ENCODE assay signal across 2 cellular contexts in genomic region chr17:82441686-82442487, GRCh38.
TF ChIP-seq lines count a peak whose summit lies in the region.

No MANE protein-coding gene starts in this region.

TF ChIP-seq in IMR-90, 13 proteins besides CTCF, POLR2A, EP300 and RAD21:
- no peak for TF ChIP-seq FOS (IDR thresholded peaks at IDR 0.05; ENCODE audit: low read depth, low read length)
- no peak for TF ChIP-seq MAFK (IDR thresholded peaks at IDR 0.05; ENCODE audit: low read depth, low read length)
- TF ChIP-seq, protein P1, sequence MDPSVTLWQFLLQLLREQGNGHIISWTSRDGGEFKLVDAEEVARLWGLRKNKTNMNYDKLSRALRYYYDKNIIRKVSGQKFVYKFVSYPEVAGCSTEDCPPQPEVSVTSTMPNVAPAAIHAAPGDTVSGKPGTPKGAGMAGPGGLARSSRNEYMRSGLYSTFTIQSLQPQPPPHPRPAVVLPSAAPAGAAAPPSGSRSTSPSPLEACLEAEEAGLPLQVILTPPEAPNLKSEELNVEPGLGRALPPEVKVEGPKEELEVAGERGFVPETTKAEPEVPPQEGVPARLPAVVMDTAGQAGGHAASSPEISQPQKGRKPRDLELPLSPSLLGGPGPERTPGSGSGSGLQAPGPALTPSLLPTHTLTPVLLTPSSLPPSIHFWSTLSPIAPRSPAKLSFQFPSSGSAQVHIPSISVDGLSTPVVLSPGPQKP (IDR thresholded peaks at IDR 0.05; ENCODE audit: borderline replicate concordance, low read depth, low read length) = no peak
- no peak for TF ChIP-seq RCOR1 (IDR thresholded peaks at IDR 0.05; ENCODE audit: insufficient replicate concordance, low read length)
- no peak for TF ChIP-seq SMC3 (IDR thresholded peaks at IDR 0.05; ENCODE audit: low read depth, low read length)
- TF ChIP-seq, protein P2, sequence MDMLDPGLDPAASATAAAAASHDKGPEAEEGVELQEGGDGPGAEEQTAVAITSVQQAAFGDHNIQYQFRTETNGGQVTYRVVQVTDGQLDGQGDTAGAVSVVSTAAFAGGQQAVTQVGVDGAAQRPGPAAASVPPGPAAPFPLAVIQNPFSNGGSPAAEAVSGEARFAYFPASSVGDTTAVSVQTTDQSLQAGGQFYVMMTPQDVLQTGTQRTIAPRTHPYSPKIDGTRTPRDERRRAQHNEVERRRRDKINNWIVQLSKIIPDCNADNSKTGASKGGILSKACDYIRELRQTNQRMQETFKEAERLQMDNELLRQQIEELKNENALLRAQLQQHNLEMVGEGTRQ (IDR thresholded peaks at IDR 0.05; ENCODE audit: low read depth, low read length) = no peak
- no peak for TF ChIP-seq MAZ (IDR thresholded peaks at IDR 0.05; ENCODE audit: borderline replicate concordance, low read depth, low read length)
- TF ChIP-seq BHLHE40 (IDR thresholded peaks at IDR 0.05; ENCODE audit: low read depth, low read length) = no peak
- no peak for TF ChIP-seq CHD1 (IDR thresholded peaks at IDR 0.05; ENCODE audit: low read depth, low read length)
- TF ChIP-seq NFE2L2 (IDR thresholded peaks at IDR 0.05; ENCODE audit: low read depth, low read length) = no peak
- TF ChIP-seq CEBPB (IDR thresholded peaks at IDR 0.05; ENCODE audit: low read depth, low read length) = no peak
- TF ChIP-seq MXI1 (IDR thresholded peaks at IDR 0.05; ENCODE audit: borderline replicate concordance, low read depth, low read length) = no peak
- TF ChIP-seq RFX5 (IDR thresholded peaks at IDR 0.05; ENCODE audit: low read depth, low read length) = no peak
TF ChIP-seq in IMR-90: peak in this region for 0.

TF ChIP-seq in SK-N-SH, 30 proteins besides CTCF, POLR2A, EP300 and RAD21:
- TF ChIP-seq RXRA (IDR thresholded peaks at IDR 0.05; ENCODE audit: borderline replicate concordance, low read depth) = no peak
- TF ChIP-seq, protein P2 (IDR thresholded peaks at IDR 0.05; ENCODE audit: borderline replicate concordance, low read depth, low read length) = no peak
- TF ChIP-seq FOXJ3 (CRISPR knock-in tag; IDR thresholded peaks at IDR 0.05) = no peak
- no peak for TF ChIP-seq FOXM1 (IDR thresholded peaks at IDR 0.05; ENCODE audit: low read depth)
- TF ChIP-seq EZH2phosphoT487 (IDR thresholded peaks at IDR 0.05; ENCODE audit: borderline replicate concordance, low read depth) = no peak
- no peak for TF ChIP-seq REST (IDR thresholded peaks at IDR 0.05; ENCODE audit: low read depth, low read length)
- no peak for TF ChIP-seq ELF1 (IDR thresholded peaks at IDR 0.05)
- no peak for TF ChIP-seq FOSL2 (IDR thresholded peaks at IDR 0.05; ENCODE audit: borderline replicate concordance, low read depth)
- no peak for TF ChIP-seq RCOR1 (IDR thresholded peaks at IDR 0.05; ENCODE audit: low read length)
- TF ChIP-seq, protein P3, sequence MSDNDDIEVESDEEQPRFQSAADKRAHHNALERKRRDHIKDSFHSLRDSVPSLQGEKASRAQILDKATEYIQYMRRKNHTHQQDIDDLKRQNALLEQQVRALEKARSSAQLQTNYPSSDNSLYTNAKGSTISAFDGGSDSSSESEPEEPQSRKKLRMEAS (IDR thresholded peaks at IDR 0.05; ENCODE audit: low read depth) = no peak
- TF ChIP-seq CHD2 (IDR thresholded peaks at IDR 0.05; ENCODE audit: low read length, partially characterized antibody) = no peak
- TF ChIP-seq, protein P4, sequence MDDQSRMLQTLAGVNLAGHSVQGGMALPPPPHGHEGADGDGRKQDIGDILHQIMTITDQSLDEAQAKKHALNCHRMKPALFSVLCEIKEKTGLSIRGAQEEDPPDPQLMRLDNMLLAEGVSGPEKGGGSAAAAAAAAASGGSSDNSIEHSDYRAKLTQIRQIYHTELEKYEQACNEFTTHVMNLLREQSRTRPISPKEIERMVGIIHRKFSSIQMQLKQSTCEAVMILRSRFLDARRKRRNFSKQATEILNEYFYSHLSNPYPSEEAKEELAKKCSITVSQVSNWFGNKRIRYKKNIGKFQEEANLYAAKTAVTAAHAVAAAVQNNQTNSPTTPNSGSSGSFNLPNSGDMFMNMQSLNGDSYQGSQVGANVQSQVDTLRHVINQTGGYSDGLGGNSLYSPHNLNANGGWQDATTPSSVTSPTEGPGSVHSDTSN (IDR thresholded peaks at IDR 0.05) = no peak; the same call in none of the 2 replicates
- TF ChIP-seq, protein P5, sequence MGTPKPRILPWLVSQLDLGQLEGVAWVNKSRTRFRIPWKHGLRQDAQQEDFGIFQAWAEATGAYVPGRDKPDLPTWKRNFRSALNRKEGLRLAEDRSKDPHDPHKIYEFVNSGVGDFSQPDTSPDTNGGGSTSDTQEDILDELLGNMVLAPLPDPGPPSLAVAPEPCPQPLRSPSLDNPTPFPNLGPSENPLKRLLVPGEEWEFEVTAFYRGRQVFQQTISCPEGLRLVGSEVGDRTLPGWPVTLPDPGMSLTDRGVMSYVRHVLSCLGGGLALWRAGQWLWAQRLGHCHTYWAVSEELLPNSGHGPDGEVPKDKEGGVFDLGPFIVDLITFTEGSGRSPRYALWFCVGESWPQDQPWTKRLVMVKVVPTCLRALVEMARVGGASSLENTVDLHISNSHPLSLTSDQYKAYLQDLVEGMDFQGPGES (IDR thresholded peaks at IDR 0.05; ENCODE audit: low read depth, low read length) = no peak
- no peak for TF ChIP-seq NRF1 (IDR thresholded peaks at IDR 0.05; ENCODE audit: low read depth, low read length)
- no peak for TF ChIP-seq MXI1 (IDR thresholded peaks at IDR 0.05; ENCODE audit: low read depth, low read length)
- TF ChIP-seq, protein P6, sequence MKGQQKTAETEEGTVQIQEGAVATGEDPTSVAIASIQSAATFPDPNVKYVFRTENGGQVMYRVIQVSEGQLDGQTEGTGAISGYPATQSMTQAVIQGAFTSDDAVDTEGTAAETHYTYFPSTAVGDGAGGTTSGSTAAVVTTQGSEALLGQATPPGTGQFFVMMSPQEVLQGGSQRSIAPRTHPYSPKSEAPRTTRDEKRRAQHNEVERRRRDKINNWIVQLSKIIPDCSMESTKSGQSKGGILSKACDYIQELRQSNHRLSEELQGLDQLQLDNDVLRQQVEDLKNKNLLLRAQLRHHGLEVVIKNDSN (IDR thresholded peaks at IDR 0.05; ENCODE audit: borderline replicate concordance, low read depth) = no peak
- no peak for TF ChIP-seq GATA2 (CRISPR knock-in tag; IDR thresholded peaks at IDR 0.05)
- no peak for TF ChIP-seq YY1 (IDR thresholded peaks at IDR 0.05; ENCODE audit: low read depth)
- no peak for TF ChIP-seq GABPA (IDR thresholded peaks at IDR 0.05; ENCODE audit: low read depth)
